2 cellular contexts compared by ENCODE assay signal in the genomic region with DNA sequence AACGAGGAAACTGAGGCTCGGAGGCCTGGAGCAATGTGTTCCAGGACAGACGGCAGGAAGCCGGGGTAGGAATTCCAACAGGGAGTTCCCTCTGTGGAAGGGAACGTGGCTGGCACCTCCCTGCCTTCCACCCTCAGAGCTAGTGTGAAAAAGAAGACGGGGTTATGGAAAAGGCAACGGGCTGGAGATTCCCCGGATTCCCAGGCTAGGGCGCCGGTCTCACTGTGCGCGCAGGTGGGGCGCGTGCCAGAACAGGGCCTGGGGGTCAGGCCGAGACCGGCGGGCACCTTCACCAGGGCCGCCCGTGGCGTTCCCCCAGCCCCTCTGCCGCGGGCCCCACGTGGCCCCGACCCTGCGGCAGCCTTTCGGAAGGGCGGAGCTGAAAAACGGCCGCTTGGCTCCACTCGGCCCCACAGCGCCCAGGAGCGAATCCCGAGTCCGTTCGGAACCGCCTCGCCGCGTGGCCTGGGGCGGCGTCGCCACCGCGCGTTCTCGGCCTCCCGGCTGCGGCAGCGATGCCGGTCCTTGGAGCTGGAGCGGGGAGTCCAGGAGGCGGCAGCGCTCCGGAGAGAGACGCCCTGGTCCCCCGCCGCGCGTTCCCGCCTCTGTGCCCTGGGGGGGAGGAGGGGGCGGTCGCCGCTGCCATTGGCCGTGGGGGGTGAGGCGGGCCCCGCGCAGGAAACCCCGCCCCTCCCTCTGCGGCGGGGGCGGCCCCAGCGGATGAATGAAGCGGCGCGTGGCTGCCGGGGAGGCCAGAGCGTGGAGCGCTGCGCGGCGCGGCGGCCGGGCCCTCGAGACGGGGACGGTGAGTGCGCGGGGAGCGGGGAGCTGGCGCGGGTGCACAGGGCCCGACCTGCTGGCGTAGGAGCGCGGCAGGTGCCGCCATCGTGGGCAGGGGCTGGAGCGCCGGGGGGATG.
A peak's percentile ranks its signal among the peaks of the same experiment; 100 is the strongest.
TF ChIP-seq lines count a peak whose summit lies in the region.

Gene SLCO4A1, plus strand, starts transcription at position 755 of the 917 bp plus-strand sequence. CDS start 13,952 bp downstream, outside the sequence.

TF ChIP-seq in IMR-90, 13 proteins besides CTCF, POLR2A, EP300 and RAD21:
- no peak for TF ChIP-seq RCOR1 (IDR thresholded peaks at IDR 0.05; ENCODE audit: insufficient replicate concordance, low read length)
- TF ChIP-seq, protein P1, sequence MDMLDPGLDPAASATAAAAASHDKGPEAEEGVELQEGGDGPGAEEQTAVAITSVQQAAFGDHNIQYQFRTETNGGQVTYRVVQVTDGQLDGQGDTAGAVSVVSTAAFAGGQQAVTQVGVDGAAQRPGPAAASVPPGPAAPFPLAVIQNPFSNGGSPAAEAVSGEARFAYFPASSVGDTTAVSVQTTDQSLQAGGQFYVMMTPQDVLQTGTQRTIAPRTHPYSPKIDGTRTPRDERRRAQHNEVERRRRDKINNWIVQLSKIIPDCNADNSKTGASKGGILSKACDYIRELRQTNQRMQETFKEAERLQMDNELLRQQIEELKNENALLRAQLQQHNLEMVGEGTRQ (IDR thresholded peaks at IDR 0.05; ENCODE audit: low read depth, low read length), result no peak
- no peak for TF ChIP-seq CHD1 (IDR thresholded peaks at IDR 0.05; ENCODE audit: low read depth, low read length)
- no peak for TF ChIP-seq SMC3 (IDR thresholded peaks at IDR 0.05; ENCODE audit: low read depth, low read length)
- TF ChIP-seq MAFK (IDR thresholded peaks at IDR 0.05; ENCODE audit: low read depth, low read length), result no peak
- no peak for TF ChIP-seq CEBPB (IDR thresholded peaks at IDR 0.05; ENCODE audit: low read depth, low read length)
- TF ChIP-seq BHLHE40 (IDR thresholded peaks at IDR 0.05; ENCODE audit: low read depth, low read length), result no peak
- TF ChIP-seq FOS (IDR thresholded peaks at IDR 0.05; ENCODE audit: low read depth, low read length), result no peak
- no peak for TF ChIP-seq RFX5 (IDR thresholded peaks at IDR 0.05; ENCODE audit: low read depth, low read length)
- TF ChIP-seq MAZ (IDR thresholded peaks at IDR 0.05; ENCODE audit: borderline replicate concordance, low read depth, low read length), result peak; percentile 75; the same call in 1 of the 2 replicates
- TF ChIP-seq, protein P2, sequence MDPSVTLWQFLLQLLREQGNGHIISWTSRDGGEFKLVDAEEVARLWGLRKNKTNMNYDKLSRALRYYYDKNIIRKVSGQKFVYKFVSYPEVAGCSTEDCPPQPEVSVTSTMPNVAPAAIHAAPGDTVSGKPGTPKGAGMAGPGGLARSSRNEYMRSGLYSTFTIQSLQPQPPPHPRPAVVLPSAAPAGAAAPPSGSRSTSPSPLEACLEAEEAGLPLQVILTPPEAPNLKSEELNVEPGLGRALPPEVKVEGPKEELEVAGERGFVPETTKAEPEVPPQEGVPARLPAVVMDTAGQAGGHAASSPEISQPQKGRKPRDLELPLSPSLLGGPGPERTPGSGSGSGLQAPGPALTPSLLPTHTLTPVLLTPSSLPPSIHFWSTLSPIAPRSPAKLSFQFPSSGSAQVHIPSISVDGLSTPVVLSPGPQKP (IDR thresholded peaks at IDR 0.05; ENCODE audit: borderline replicate concordance, low read depth, low read length), result no peak
- TF ChIP-seq NFE2L2 (IDR thresholded peaks at IDR 0.05; ENCODE audit: low read depth, low read length), result no peak
- peak; percentile 55; the same call in 1 of the 2 replicates for TF ChIP-seq MXI1 (IDR thresholded peaks at IDR 0.05; ENCODE audit: borderline replicate concordance, low read depth, low read length)

TF ChIP-seq in neural cell, 6 proteins besides CTCF, POLR2A, EP300 and RAD21:
- TF ChIP-seq EZH2 (IDR thresholded peaks at IDR 0.05; ENCODE audit: borderline replicate concordance, insufficient read depth, low read length, poor library complexity, severe bottlenecking) (no peak), SMC3 (conservative IDR thresholded peaks at IDR 0.05; ENCODE audit: poor library complexity) (peak; percentile 30), MXI1 (conservative IDR thresholded peaks at IDR 0.05; ENCODE audit: poor library complexity, severe bottlenecking) (peak; percentile 66), POLR2AphosphoS5 (IDR thresholded peaks at IDR 0.05) (peak; percentile 16), TAF1 (IDR thresholded peaks at IDR 0.05; ENCODE audit: low read depth) (no peak)
